In the genomic region with DNA sequence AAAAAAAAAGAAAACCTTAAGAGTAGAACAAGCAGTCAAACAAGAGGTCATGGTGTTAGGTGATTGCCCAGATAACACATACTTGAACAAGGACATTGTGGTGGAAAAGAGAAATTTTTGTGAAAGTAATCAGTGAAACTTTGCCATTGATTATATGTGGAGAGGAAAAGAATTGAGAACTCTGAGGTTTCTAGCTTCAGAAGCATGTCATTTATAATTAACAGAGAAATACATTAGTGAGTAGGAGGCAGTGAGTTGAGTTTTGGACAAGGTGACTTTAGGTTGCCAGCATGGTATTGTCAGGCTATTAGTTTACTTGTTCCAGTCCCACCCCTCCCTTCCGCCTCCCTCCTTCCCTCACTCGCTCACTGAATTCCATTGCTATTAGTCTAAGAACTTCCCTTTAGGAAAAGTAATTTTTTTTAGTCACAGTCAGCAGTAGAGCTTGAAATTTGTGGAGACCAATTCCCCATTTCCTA, we compare ENCODE assay signal across 1 cellular context.
TF ChIP-seq lines count a peak whose summit lies in the region.

No MANE protein-coding gene starts in this region.

TF ChIP-seq in GM12878, 131 proteins besides CTCF, POLR2A, EP300 and RAD21 (continued from another document):
- TF ChIP-seq, protein P1, sequence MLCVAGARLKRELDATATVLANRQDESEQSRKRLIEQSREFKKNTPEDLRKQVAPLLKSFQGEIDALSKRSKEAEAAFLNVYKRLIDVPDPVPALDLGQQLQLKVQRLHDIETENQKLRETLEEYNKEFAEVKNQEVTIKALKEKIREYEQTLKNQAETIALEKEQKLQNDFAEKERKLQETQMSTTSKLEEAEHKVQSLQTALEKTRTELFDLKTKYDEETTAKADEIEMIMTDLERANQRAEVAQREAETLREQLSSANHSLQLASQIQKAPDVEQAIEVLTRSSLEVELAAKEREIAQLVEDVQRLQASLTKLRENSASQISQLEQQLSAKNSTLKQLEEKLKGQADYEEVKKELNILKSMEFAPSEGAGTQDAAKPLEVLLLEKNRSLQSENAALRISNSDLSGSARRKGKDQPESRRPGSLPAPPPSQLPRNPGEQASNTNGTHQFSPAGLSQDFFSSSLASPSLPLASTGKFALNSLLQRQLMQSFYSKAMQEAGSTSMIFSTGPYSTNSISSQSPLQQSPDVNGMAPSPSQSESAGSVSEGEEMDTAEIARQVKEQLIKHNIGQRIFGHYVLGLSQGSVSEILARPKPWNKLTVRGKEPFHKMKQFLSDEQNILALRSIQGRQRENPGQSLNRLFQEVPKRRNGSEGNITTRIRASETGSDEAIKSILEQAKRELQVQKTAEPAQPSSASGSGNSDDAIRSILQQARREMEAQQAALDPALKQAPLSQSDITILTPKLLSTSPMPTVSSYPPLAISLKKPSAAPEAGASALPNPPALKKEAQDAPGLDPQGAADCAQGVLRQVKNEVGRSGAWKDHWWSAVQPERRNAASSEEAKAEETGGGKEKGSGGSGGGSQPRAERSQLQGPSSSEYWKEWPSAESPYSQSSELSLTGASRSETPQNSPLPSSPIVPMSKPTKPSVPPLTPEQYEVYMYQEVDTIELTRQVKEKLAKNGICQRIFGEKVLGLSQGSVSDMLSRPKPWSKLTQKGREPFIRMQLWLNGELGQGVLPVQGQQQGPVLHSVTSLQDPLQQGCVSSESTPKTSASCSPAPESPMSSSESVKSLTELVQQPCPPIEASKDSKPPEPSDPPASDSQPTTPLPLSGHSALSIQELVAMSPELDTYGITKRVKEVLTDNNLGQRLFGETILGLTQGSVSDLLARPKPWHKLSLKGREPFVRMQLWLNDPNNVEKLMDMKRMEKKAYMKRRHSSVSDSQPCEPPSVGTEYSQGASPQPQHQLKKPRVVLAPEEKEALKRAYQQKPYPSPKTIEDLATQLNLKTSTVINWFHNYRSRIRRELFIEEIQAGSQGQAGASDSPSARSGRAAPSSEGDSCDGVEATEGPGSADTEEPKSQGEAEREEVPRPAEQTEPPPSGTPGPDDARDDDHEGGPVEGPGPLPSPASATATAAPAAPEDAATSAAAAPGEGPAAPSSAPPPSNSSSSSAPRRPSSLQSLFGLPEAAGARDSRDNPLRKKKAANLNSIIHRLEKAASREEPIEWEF (IDR thresholded peaks at IDR 0.05; ENCODE audit: insufficient replicate concordance, low read depth, low read length): peak; percentile 74
- peak; percentile 30; a peak in 2 of 4 replicates for TF ChIP-seq IKZF2 (IDR thresholded peaks at IDR 0.05)
- peak; percentile 43; the same call in 1 of the 2 replicates for TF ChIP-seq IKZF1 (conservative IDR thresholded peaks at IDR 0.05)
